ENCODE assay signal across 26 cellular contexts in the genomic region with DNA sequence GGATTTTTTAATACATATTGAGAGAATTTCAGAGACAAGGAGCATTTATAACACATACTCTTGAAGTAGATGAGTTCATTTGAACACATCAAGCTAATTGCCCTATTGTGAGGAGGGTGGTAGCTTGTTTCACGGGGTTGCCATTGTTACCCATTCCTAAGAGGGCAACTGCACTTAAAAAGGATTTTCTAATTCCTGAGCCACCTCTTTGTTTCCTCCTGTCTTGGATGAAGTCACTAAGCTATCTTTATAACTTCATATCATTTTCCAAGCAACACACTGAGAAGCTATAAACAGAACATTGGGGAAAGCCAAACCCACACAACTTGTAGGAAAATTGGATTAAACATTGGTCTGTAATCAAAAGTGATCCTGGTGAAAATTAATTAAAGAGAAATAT.
"Had no signal": no experiment of that assay in that cellular context is flagged by ENCODE, and none has a peak within 500 bp of the region (broad histone marks: within the 10 kb centered on the region; RNA-seq: fewer than 3 reads in every experiment).

No MANE protein-coding gene starts in this region.

- H3K36me3 ChIP-seq: brain microvascular endothelial cell, gastroesophageal sphincter, WERI-Rb-1 had no signal

- H3K4me3 ChIP-seq: dorsolateral prefrontal cortex, gastroesophageal sphincter, lung had no signal

- FAIRE-seq: colon, endothelial cell of umbilical vein, keratinocyte, small intestine, TTC549 had no signal

- DNase-seq: activated CD4-positive, alpha-beta T cell treated with anti-CD3 and anti-CD28 coated beads for 1 hour; activated CD4-positive, alpha-beta T cell treated with anti-CD3 and anti-CD28 coated beads, Interleukin-2, amount 50 U/mL, for 1 hour; activated CD8-positive, alpha-beta T cell treated with anti-CD3 and anti-CD28 coated beads, Interleukin-2, amount 10 ng/mL, durations not matched to agents 7 days and 5 days; activated gamma-delta T cell treated with Interleukin-2 at 50 U/mL for 16 hours; anterior cingulate cortex; brain microvascular endothelial cell; central memory CD4-positive, alpha-beta T cell; dorsolateral prefrontal cortex; effector memory CD8-positive, alpha-beta T cell; head of caudate nucleus; left colon; natural killer cell; right cardiac atrium; small intestine; stimulated activated CD8-positive, alpha-beta memory T cell treated with anti-CD3 and anti-CD28 coated beads, Interleukin-4, amount 100 ng/mL, for 48 hours; stimulated activated naive B cell treated with anti-CD40 and anti-IgM and Interleukin-4, amounts not matched to agents 10 μg/mL and 1 μg/mL and 100 μg/mL, for 72 hours; T-helper 1 cell; trophoblast cell; WERI-Rb-1 had no signal

- H3K27me3 ChIP-seq: brain microvascular endothelial cell, dorsolateral prefrontal cortex, gastroesophageal sphincter had no signal

- H3K27ac ChIP-seq: brain microvascular endothelial cell, dorsolateral prefrontal cortex, WERI-Rb-1 had no signal

- ATAC-seq: activated CD8-positive, alpha-beta T cell treated with anti-CD3 and anti-CD28 coated beads, Interleukin-2, amount 10 ng/mL, durations not matched to agents 7 days and 5 days; effector memory CD8-positive, alpha-beta T cell; esophagus mucosa; gastroesophageal sphincter; left colon; natural killer cell; stimulated activated naive B cell treated with anti-CD40 and anti-IgM and Interleukin-4, amounts not matched to agents 10 μg/mL and 1 μg/mL and 100 μg/mL, for 72 hours had no signal
